22 cellular contexts compared by ENCODE assay signal in the genomic region with DNA sequence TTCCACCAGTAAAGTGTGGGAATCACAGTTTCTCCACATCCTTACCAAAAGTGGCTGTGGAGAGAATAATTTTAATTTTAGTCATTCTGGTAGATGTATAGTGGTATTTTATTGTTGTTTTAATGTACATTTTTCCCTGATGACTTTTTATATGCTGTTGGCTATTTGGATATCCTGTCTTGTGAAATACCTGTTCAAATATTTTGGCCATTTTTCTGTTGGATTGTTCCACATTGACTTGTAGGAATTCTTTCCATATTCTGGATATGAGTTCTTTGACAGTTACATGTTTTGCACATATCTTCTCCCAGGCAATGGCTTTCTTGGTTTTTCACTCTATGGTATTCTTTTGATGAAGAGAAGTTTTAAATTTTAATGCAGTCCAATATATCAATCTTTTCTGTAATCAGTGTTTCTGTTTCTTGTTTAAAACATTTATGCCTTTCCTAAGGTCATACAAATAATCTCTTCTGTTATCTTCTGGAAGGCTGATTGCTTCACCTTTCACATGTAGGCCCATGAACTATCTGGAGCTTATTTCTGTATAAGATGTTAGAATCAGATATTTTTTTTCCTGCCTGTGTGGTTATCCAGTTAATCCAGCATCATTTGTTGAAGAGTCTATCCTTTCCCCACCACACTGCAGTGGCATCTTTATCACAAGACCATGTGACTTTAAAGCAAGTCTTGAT. TPM values are rescaled to one million over a fixed set of nuclear protein-coding genes. Genes with fewer than 3 reads are reported as not detected.
DNase-seq lines count a peak whose midpoint lies in the region; ATAC-seq and TF ChIP-seq lines count a peak whose summit lies in the region.
"Had no signal": no experiment of that assay in that cellular context is flagged by ENCODE, and none has a peak within 500 bp of the region (broad histone marks: within the 10 kb centered on the region; RNA-seq: fewer than 3 reads in every experiment).

No MANE protein-coding gene starts in this region.

- BruUV-seq in mammary epithelial cell (replicated peaks; lab: Mats Ljungman, UMichigan) = no TSS peak

- H3K9me3 ChIP-seq in mammary epithelial cell (replicated peaks; ENCODE audit: insufficient read depth, low read length) = no peaks in the 10 kb centered on the region
- no peaks in the 10 kb centered on the region for H3K9me3 ChIP-seq in heart left ventricle
- H3K9me3 ChIP-seq: upper lobe of left lung had no signal

- H3K27me3 Mint-ChIP-seq in HFFc6 (ENCODE audit: insufficient read depth) (no peaks in the 10 kb centered on the region), memory B cell (no peaks in the 10 kb centered on the region)
- H3K27me3 Mint-ChIP-seq: stimulated activated naive CD8-positive, alpha-beta T cell treated with anti-CD3 and anti-CD28 coated beads, Interleukin-15, amount 100 ng/mL, for 72 hours had no signal

- no peak overlapping the region for H2AFZ ChIP-seq in mammary epithelial cell (ENCODE audit: low read depth, low read length)

- peak; percentile 34 for DNase-seq in HFFc6
- no peak for DNase-seq in mammary epithelial cell
- no peak for DNase-seq in memory B cell (ENCODE audit: low spot score in 2 of 2)
- DNase-seq in substantia nigra (lab: John Stamatoyannopoulos, UW) = no peak
- no peak for DNase-seq in heart left ventricle
- DNase-seq: activated CD4-positive, alpha-beta T cell treated with anti-CD3 and anti-CD28 coated beads, Interleukin-2, amount 50 U/mL, for 1 hour; activated CD8-positive, alpha-beta memory T cell treated with anti-CD3 and anti-CD28 coated beads, Interleukin-2, amount 50 U/mL, for 4 hours; C1 segment of cervical spinal cord; DMS153; hippocampal formation; islet precursor cell; NCI-H524; stimulated activated CD4-positive, alpha-beta T cell treated with anti-CD3 and anti-CD28 coated beads, Interleukin-1b, Interleukin-23, amount 100 ng/mL, for 48 hours; stimulated activated naive CD8-positive, alpha-beta T cell treated with anti-CD3 and anti-CD28 coated beads, Interleukin-15, amount 100 ng/mL, for 72 hours; T-helper 1 cell; upper lobe of left lung had no signal

- H3K27me3 ChIP-seq in mammary epithelial cell (ENCODE audit: insufficient read depth, low read length) (no peaks in the 10 kb centered on the region), heart left ventricle (no peaks in the 10 kb centered on the region)
- H3K27me3 ChIP-seq: upper lobe of left lung had no signal

- H3K36me3 Mint-ChIP-seq in HFFc6 (ENCODE audit: low read depth) (peaks cover 7% of the 10 kb centered on the region), memory B cell (peaks cover 11% of the 10 kb centered on the region)

- peaks cover 20% of the 10 kb centered on the region for H3K4me1 ChIP-seq in mammary epithelial cell (ENCODE audit: insufficient read depth, low read length)
- peaks cover 0 to 25% (median 10%) of the 10 kb centered on the region in 12 donors for H3K4me1 ChIP-seq in heart left ventricle

- H3K36me3 ChIP-seq in mammary epithelial cell (ENCODE audit: insufficient read depth, low read length) (no peaks in the 10 kb centered on the region), heart left ventricle (no peaks in the 10 kb centered on the region)
- H3K36me3 ChIP-seq: upper lobe of left lung had no signal

- H3K4me1 Mint-ChIP-seq in HFFc6 (ENCODE audit: low read depth) (peaks cover 63% of the 10 kb centered on the region), memory B cell (peaks cover 36% of the 10 kb centered on the region)

- ATAC-seq in memory B cell (ENCODE audit: low read depth) (no peak), GM21360 (IDR thresholded peaks at IDR 0.05; ENCODE audit: unreplicated experiment) (no peak), heart left ventricle (no peak), HG02981 (IDR thresholded peaks at IDR 0.05; ENCODE audit: unreplicated experiment) (no peak)
- ATAC-seq: HCT116; K562; Right ventricle myocardium inferior; stimulated activated naive CD8-positive, alpha-beta T cell treated with anti-CD3 and anti-CD28 coated beads, Interleukin-15, amount 100 ng/mL, for 72 hours had no signal

- H3K4me3 ChIP-seq in mammary epithelial cell (replicated peaks in 1 of 3; ENCODE audit: insufficient read depth in 1 of 3, low read depth in 2 of 3, low read length in 3 of 3) (no peak overlapping the region), heart left ventricle (no peak overlapping the region)
- H3K4me3 ChIP-seq: K562, upper lobe of left lung had no signal

- intact Hi-C loops in mammary epithelial cell (cut with micrococcal nuclease) (no loop called here), heart left ventricle (cut with DNase I) (no loop called here)

- H3K79me2 ChIP-seq in mammary epithelial cell (ENCODE audit: insufficient read depth, low read length) = peaks cover 81% of the 10 kb centered on the region

- H3K27ac ChIP-seq in 22Rv1 (peak overlapping the region; percentile 70), mammary epithelial cell (ENCODE audit: insufficient read depth, low read depth, low read length) (no peak overlapping the region), substantia nigra (ENCODE audit: low read depth, low read length, poor library complexity, severe bottlenecking) (no peak overlapping the region), heart left ventricle (no peak overlapping the region)
- H3K27ac ChIP-seq: upper lobe of left lung had no signal

- in situ Hi-C loops in mammary epithelial cell (cut with MboI; ENCODE audit: low sequenced_read_pairs in 2 of 2) = no loop called here

- no peak for TF ChIP-seq CTCF in 22Rv1 (IDR thresholded peaks at IDR 0.05)
- no peak for TF ChIP-seq CTCF in HFFc6 (IDR thresholded peaks at IDR 0.05)
- TF ChIP-seq CTCF in mammary epithelial cell (conservative IDR thresholded peaks at IDR 0.05 in 1 of 2, IDR thresholded peaks at IDR 0.05 in 1 of 2; ENCODE audit: extremely low read depth in 1 of 2, insufficient read depth in 1 of 2, low read depth in 1 of 2, low read length in 2 of 2) = no peak
- TF ChIP-seq CTCF in heart left ventricle (IDR thresholded peaks at IDR 0.05) = no peak

- H3K4me2 ChIP-seq in mammary epithelial cell (ENCODE audit: insufficient read depth, low read depth, low read length) = peak overlapping the region; percentile 48

- H3K9me3 Mint-ChIP-seq in HFFc6 (no peaks in the 10 kb centered on the region), memory B cell (no peaks in the 10 kb centered on the region)
- H3K9me3 Mint-ChIP-seq: stimulated activated naive CD8-positive, alpha-beta T cell treated with anti-CD3 and anti-CD28 coated beads, Interleukin-15, amount 100 ng/mL, for 72 hours had no signal

- no peak for TF ChIP-seq POLR2A in heart left ventricle (IDR thresholded peaks at IDR 0.05)

- CTCF ChIA-PET in mammary epithelial cell (lab: Charles Lee; ENCODE audit: low non-redundant PET) = interaction anchor here (0.6 kb wide), 2 partner anchors 20 to 83 kb away, joined by 3 to 4 read pairs; no protein-coding TSS in a partner anchor

- dilution Hi-C loops in mammary epithelial cell (cut with HindIII; ENCODE audit: low sequenced_read_pairs) = no loop called here

- no peak overlapping the region for H3K9ac ChIP-seq in mammary epithelial cell (ENCODE audit: insufficient read depth, low read length)

- H3K27ac Mint-ChIP-seq in HFFc6 (peak overlapping the region; percentile 74), memory B cell (peak overlapping the region; percentile 59)

- H4K20me1 ChIP-seq in mammary epithelial cell (ENCODE audit: insufficient read depth, low read length) = no peaks in the 10 kb centered on the region

- H3K4me3 Mint-ChIP-seq in HFFc6 (peak overlapping the region; percentile 68), memory B cell (no peak overlapping the region)
- H3K4me3 Mint-ChIP-seq: stimulated activated naive CD8-positive, alpha-beta T cell treated with anti-CD3 and anti-CD28 coated beads, Interleukin-15, amount 100 ng/mL, for 72 hours had no signal

RNA-seq across cellular contexts. Expression of gene AFTPH, which starts 19.0 kb away (rescaled TPM):
- total RNA-seq in HFFc6 (2021; fragmentation: NEBNext Ultra II Directional; extraction: Animal tissue kit (Norgen Biotek cat#: 25700)) = 10 to 100 TPM; 17.2 to 25.3 (median 19.3) TPM
- total RNA-seq in mammary epithelial cell (10 to 100 TPM; 20.7 to 34.5 TPM), heart left ventricle (10 to 100 TPM in 7 of 9 donors, 1 to 10 TPM in 2; 9.2 to 15.2 (median 11.4) TPM)
- polyA plus RNA-seq in mammary epithelial cell (13.3 TPM), heart left ventricle (10 to 100 TPM; 10.1 to 10.7 TPM)
- polyA minus RNA-seq in mammary epithelial cell = 30.0 TPM
